ENCODE assay signal across 8 cellular contexts in the genomic region with DNA sequence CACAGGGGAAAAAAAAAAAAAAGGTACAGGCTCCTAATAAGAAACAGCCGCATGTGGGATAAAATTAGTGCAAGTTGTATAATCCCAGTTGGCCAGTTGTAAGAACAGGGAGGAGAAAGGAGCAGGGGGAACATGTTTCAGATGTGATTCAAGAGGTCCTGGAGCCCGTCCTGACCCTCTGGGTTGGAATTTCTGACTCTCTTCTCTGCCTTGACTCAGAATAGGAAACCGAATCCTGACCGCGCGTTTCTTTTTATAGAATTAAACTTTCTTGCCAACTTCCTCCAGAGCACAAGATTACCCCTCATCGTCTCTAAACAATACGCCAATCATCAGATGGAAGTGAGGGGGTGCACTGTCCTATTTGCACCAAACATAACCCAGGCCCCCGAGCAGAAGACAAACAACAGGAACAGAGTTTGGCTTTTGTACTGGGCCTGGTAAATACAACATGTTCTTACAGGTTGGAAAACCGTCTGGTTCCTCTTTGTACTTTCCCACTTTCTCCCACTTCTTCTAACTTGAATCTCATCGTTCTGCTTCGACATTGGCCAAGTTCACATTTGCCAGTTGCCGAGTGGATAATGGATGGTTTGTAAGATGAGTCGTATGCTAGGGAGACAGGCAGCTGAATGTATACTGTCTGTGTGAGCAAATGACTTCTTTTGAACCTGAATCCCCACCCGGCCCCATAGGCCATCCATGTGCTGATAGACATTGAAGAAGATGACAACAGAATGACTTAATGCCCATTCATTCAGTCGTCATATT. TPM values are rescaled to one million over a fixed set of nuclear protein-coding genes. Genes with fewer than 3 reads are reported as not detected.
A peak's percentile ranks its signal among the peaks of the same experiment; 100 is the strongest.
DNase-seq lines count a peak whose midpoint lies in the region; FAIRE-seq and TF ChIP-seq lines count a peak whose summit lies in the region.

No MANE protein-coding gene starts in this region.

- no peaks in the 10 kb centered on the region; the same call in 1 of the 2 replicates for H3K79me2 ChIP-seq in SK-N-SH (ENCODE audit: insufficient read depth)

- H2AFZ ChIP-seq in SK-N-SH (ENCODE audit: low read depth) = peak overlapping the region; percentile 77

- H3K4me3 ChIP-seq in SK-N-SH (ENCODE audit: low read depth in 2 of 2, low read length in 1 of 2) = peak overlapping the region in 1 of 2 experiments; percentile 26; a peak in 1 of 4 replicates

- H4K20me1 ChIP-seq in SK-N-SH (ENCODE audit: insufficient read depth) = no peaks in the 10 kb centered on the region

- no peaks in the 10 kb centered on the region for H3K9me2 ChIP-seq in SK-N-SH

- TF ChIP-seq RAD21 in SK-N-SH (IDR thresholded peaks at IDR 0.05; ENCODE audit: low read length) = peak; percentile 21; the same call in 1 of the 2 replicates

- H3K27ac ChIP-seq in SK-N-SH (ENCODE audit: low read depth in 2 of 2, low read length in 1 of 2) = peak overlapping the region; percentile 77 to 98

- H3K27me3 Mint-ChIP-seq in osteocyte (ENCODE audit: unreplicated experiment) = no peaks in the 10 kb centered on the region

- whole genome bisulfite sequencing in SK-N-SH (ENCODE audit: low lambda C conversion rate) = 29% methylated on average over 16 of the region's 16 CpGs

- peak overlapping the region; percentile 72 for H3K4me2 ChIP-seq in SK-N-SH

- peak; percentile 42 to 93; a peak in 3 of 4 replicates for TF ChIP-seq EP300 in SK-N-SH (IDR thresholded peaks at IDR 0.05; ENCODE audit: borderline replicate concordance in 1 of 2, low read depth in 1 of 2, low read length in 1 of 2)

- POLR2A ChIA-PET in SK-N-SH (lab: Yijun Ruan, JAX) = no interaction called here

- H3K4me3 Mint-ChIP-seq in osteocyte (ENCODE audit: unreplicated experiment) = peak overlapping the region; percentile 30

- H3K9me3 ChIP-seq in SK-N-SH = no peaks in the 10 kb centered on the region

- peaks cover 14 to 27% of the 10 kb centered on the region in 2 experiments for H3K4me1 ChIP-seq in SK-N-SH (ENCODE audit: control insufficient read depth in 1 of 2, insufficient read depth in 2 of 2, low read depth in 1 of 2, low read length in 1 of 2)

- H3K9me3 Mint-ChIP-seq in osteocyte (ENCODE audit: unreplicated experiment) = no peaks in the 10 kb centered on the region

- DNase-seq in GM19239 (ENCODE audit: insufficient read length, low spot score) (no peak), SK-N-SH (peak; percentile 19), osteocyte (ENCODE audit: extremely low spot score, unreplicated experiment) (no peak), NCI-H345 (lab: John Stamatoyannopoulos, UW) (no peak), GM10266 (ENCODE audit: extremely low spot score) (no peak), NCI-H748 (lab: John Stamatoyannopoulos, UW; ENCODE audit: unreplicated experiment) (no peak), NCI-H1417 treated with DMSO at 0.1 percent for 48 hours (lab: John Stamatoyannopoulos, UW) (no peak)

- H3F3A ChIP-seq in SK-N-SH (replicated peaks; ENCODE audit: insufficient read depth) = peaks cover 22% of the 10 kb centered on the region

- no peaks in the 10 kb centered on the region for H3K27me3 ChIP-seq in SK-N-SH (ENCODE audit: insufficient read depth)

- peaks cover 26% of the 10 kb centered on the region for H3K4me1 Mint-ChIP-seq in osteocyte (ENCODE audit: unreplicated experiment)

- H3K27ac Mint-ChIP-seq in osteocyte (ENCODE audit: unreplicated experiment) = peak overlapping the region; percentile 84

- no peaks in the 10 kb centered on the region for H3K36me3 Mint-ChIP-seq in osteocyte (ENCODE audit: unreplicated experiment)

- FAIRE-seq in GM19239 (lab: Jason Lieb, UNC) (peak; percentile 62), endometrium (lab: Jason Lieb, UNC) (peak; percentile 86)

- TF ChIP-seq CTCF in SK-N-SH (IDR thresholded peaks at IDR 0.05) (no peak), osteocyte (IDR thresholded peaks at IDR 0.05) (no peak), GM10266 (IDR thresholded peaks at IDR 0.05; ENCODE audit: control insufficient read depth, insufficient read depth, low read depth, missing control alignments) (no peak)

- CTCF ChIA-PET in SK-N-SH (lab: Yijun Ruan, JAX) = no interaction called here

- no peaks in the 10 kb centered on the region for H3K36me3 ChIP-seq in SK-N-SH (replicated peaks in 1 of 2; ENCODE audit: control insufficient read depth in 1 of 2, insufficient read depth in 2 of 2, low read length in 1 of 2)

- H3K9ac ChIP-seq in SK-N-SH = peak overlapping the region; percentile 70

TF ChIP-seq in SK-N-SH, 30 proteins besides CTCF, POLR2A, EP300 and RAD21 (continues in another document):
- TF ChIP-seq, protein P1, sequence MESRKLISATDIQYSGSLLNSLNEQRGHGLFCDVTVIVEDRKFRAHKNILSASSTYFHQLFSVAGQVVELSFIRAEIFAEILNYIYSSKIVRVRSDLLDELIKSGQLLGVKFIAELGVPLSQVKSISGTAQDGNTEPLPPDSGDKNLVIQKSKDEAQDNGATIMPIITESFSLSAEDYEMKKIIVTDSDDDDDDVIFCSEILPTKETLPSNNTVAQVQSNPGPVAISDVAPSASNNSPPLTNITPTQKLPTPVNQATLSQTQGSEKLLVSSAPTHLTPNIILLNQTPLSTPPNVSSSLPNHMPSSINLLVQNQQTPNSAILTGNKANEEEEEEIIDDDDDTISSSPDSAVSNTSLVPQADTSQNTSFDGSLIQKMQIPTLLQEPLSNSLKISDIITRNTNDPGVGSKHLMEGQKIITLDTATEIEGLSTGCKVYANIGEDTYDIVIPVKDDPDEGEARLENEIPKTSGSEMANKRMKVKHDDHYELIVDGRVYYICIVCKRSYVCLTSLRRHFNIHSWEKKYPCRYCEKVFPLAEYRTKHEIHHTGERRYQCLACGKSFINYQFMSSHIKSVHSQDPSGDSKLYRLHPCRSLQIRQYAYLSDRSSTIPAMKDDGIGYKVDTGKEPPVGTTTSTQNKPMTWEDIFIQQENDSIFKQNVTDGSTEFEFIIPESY (IDR thresholded peaks at IDR 0.05; ENCODE audit: borderline replicate concordance, low read depth) = peak; percentile 36; the same call in 1 of the 2 replicates
- no peak for TF ChIP-seq RFX5 (IDR thresholded peaks at IDR 0.05; ENCODE audit: low read length)
- TF ChIP-seq TAF1 (IDR thresholded peaks at IDR 0.05; ENCODE audit: borderline replicate concordance, low read depth, low read length) = no peak; the same call in 1 of the 2 replicates
- TF ChIP-seq, protein P2, sequence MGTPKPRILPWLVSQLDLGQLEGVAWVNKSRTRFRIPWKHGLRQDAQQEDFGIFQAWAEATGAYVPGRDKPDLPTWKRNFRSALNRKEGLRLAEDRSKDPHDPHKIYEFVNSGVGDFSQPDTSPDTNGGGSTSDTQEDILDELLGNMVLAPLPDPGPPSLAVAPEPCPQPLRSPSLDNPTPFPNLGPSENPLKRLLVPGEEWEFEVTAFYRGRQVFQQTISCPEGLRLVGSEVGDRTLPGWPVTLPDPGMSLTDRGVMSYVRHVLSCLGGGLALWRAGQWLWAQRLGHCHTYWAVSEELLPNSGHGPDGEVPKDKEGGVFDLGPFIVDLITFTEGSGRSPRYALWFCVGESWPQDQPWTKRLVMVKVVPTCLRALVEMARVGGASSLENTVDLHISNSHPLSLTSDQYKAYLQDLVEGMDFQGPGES (IDR thresholded peaks at IDR 0.05; ENCODE audit: low read depth, low read length) = no peak
- peak; percentile 84 for TF ChIP-seq NFIC (IDR thresholded peaks at IDR 0.05; ENCODE audit: borderline replicate concordance)
- TF ChIP-seq TCF12 (IDR thresholded peaks at IDR 0.05) = peak; percentile 97
- TF ChIP-seq, protein P3, sequence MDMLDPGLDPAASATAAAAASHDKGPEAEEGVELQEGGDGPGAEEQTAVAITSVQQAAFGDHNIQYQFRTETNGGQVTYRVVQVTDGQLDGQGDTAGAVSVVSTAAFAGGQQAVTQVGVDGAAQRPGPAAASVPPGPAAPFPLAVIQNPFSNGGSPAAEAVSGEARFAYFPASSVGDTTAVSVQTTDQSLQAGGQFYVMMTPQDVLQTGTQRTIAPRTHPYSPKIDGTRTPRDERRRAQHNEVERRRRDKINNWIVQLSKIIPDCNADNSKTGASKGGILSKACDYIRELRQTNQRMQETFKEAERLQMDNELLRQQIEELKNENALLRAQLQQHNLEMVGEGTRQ (IDR thresholded peaks at IDR 0.05; ENCODE audit: borderline replicate concordance, low read depth, low read length) = no peak
- no peak for TF ChIP-seq CHD2 (IDR thresholded peaks at IDR 0.05; ENCODE audit: low read length, partially characterized antibody)
- no peak for TF ChIP-seq RCOR1 (IDR thresholded peaks at IDR 0.05; ENCODE audit: low read length)
- peak; percentile 85; the same call in 1 of the 2 replicates for TF ChIP-seq RXRA (IDR thresholded peaks at IDR 0.05; ENCODE audit: borderline replicate concordance, low read depth)
- TF ChIP-seq, protein P4, sequence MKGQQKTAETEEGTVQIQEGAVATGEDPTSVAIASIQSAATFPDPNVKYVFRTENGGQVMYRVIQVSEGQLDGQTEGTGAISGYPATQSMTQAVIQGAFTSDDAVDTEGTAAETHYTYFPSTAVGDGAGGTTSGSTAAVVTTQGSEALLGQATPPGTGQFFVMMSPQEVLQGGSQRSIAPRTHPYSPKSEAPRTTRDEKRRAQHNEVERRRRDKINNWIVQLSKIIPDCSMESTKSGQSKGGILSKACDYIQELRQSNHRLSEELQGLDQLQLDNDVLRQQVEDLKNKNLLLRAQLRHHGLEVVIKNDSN (IDR thresholded peaks at IDR 0.05; ENCODE audit: borderline replicate concordance, low read depth) = no peak
- TF ChIP-seq MXI1 (IDR thresholded peaks at IDR 0.05; ENCODE audit: low read depth, low read length) = no peak
- no peak for TF ChIP-seq MAX (IDR thresholded peaks at IDR 0.05; ENCODE audit: low read depth)
- TF ChIP-seq SIN3A (IDR thresholded peaks at IDR 0.05; ENCODE audit: borderline replicate concordance, low read depth, low read length) = 0 out of 2 replicates have a peak, but pooled peaks have one; percentile 70
- TF ChIP-seq MEF2A (IDR thresholded peaks at IDR 0.05; ENCODE audit: borderline replicate concordance, low read depth) = peak; percentile 99
- peak; percentile 53; the same call in 1 of the 2 replicates for TF ChIP-seq PBX3 (IDR thresholded peaks at IDR 0.05)

RNA-seq across cellular contexts. Expression of gene MED13L, which starts 42.5 kb away (rescaled TPM):
- polyA plus RNA-seq in SK-N-SH (2012; rRNA removed) = 17.1 and 26.3 TPM in 2 replicates
- 18.4 and 19.1 TPM in 2 replicates for polyA plus RNA-seq in SK-N-SH (2012; cell fraction: cytosol; rRNA removed)
- 24.4 and 38.6 TPM in 2 replicates for polyA plus RNA-seq in SK-N-SH (2012; cell fraction: nucleus; rRNA removed)
- total RNA-seq in osteocyte = 229 and 234 TPM in 2 replicates
